ENCODE assay signal across 12 cellular contexts in the genomic region with DNA sequence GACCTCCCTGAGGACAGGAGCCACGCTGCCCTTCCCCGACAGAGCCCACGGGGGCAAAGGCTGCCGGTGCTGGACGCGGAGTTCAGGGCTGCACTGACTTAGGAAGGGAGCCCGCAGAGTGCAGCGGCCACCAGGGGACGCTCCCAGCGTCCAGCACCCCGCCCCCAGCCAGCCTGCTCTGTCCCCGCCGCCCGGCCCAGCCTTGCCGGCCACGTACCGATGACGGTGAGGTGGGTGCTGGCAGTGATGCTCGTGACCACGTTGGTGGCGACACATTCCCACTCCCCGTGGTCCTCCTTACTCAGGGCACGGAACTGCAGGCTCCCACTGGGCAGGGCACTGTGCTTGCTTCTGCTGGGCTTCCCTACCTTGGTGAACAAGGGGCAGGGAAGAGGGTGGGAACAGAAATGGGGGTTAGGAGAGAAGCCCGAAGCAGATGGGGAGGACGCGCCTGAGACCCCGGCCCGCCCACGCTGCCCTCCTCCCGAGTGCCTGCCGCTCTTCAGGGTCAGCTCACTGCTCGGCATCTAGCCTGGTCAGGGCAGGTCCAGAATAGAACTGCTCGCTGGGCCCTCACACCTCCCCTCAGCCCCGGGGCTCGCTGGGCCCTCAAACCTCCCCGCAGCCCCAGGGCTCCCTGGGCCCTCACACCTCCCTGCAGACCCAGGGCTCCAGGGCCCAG. TPM values are rescaled to one million over a fixed set of nuclear protein-coding genes. Genes with fewer than 3 reads are reported as not detected.
DNase-seq lines count a peak whose midpoint lies in the region; ATAC-seq and TF ChIP-seq lines count a peak whose summit lies in the region.
"Had no signal": no experiment of that assay in that cellular context is flagged by ENCODE, and none has a peak within 500 bp of the region (broad histone marks: within the 10 kb centered on the region; RNA-seq: fewer than 3 reads in every experiment).

No MANE protein-coding gene starts in this region.

- no peak overlapping the region for H3K27ac Mint-ChIP-seq in progenitor cell of endocrine pancreas
- H3K27ac Mint-ChIP-seq: activated naive CD4-positive, alpha-beta T cell treated with anti-CD3 and anti-CD28 coated beads, Interleukin-2, amount 50 U/mL, for 24 hours had no signal

- no peaks in the 10 kb centered on the region for H3K27me3 ChIP-seq in OCI-LY3 (ENCODE audit: low read depth, low read length)

- H3K4me1 Mint-ChIP-seq in progenitor cell of endocrine pancreas (ENCODE audit: low read depth) = peaks cover 5% of the 10 kb centered on the region

- peak; percentile 27; the same call in 1 of the 2 replicates for TF ChIP-seq CTCF in OCI-LY3 (IDR thresholded peaks at IDR 0.05; ENCODE audit: low read depth, low read length)
- peak; percentile 18 for TF ChIP-seq CTCF in fibroblast of pulmonary artery (IDR thresholded peaks at IDR 0.05; ENCODE audit: low read length, missing control alignments)
- peak; percentile 55 for TF ChIP-seq CTCF in progenitor cell of endocrine pancreas (IDR thresholded peaks at IDR 0.05; ENCODE audit: unreplicated experiment)

- H4K20me1 ChIP-seq in OCI-LY3 (ENCODE audit: insufficient read depth, low read length) = no peaks in the 10 kb centered on the region

- peaks cover 1% of the 10 kb centered on the region for H3K36me3 Mint-ChIP-seq in progenitor cell of endocrine pancreas (ENCODE audit: insufficient read depth)
- H3K36me3 Mint-ChIP-seq: activated naive CD4-positive, alpha-beta T cell treated with anti-CD3 and anti-CD28 coated beads, Interleukin-2, amount 50 U/mL, for 24 hours had no signal

- H3K4me2 ChIP-seq in OCI-LY3 (ENCODE audit: low read length) = no peak overlapping the region

- H3K9me3 ChIP-seq in OCI-LY3 (ENCODE audit: insufficient read depth, low read length) = no peaks in the 10 kb centered on the region

- H3K9me3 Mint-ChIP-seq in progenitor cell of endocrine pancreas (ENCODE audit: low read depth) = no peaks in the 10 kb centered on the region
- H3K9me3 Mint-ChIP-seq: activated naive CD4-positive, alpha-beta T cell treated with anti-CD3 and anti-CD28 coated beads, Interleukin-2, amount 50 U/mL, for 24 hours had no signal

- no peak overlapping the region for H2AFZ ChIP-seq in OCI-LY3 (ENCODE audit: low read depth, low read length)

- no peak overlapping the region for H3K9ac ChIP-seq in OCI-LY3 (ENCODE audit: low read length)

- peaks cover 3% of the 10 kb centered on the region for H3K27me3 Mint-ChIP-seq in progenitor cell of endocrine pancreas
- H3K27me3 Mint-ChIP-seq: activated naive CD4-positive, alpha-beta T cell treated with anti-CD3 and anti-CD28 coated beads, Interleukin-2, amount 50 U/mL, for 24 hours had no signal

- no peak overlapping the region for H3K4me3 Mint-ChIP-seq in progenitor cell of endocrine pancreas (ENCODE audit: low read depth)
- H3K4me3 Mint-ChIP-seq: activated naive CD4-positive, alpha-beta T cell treated with anti-CD3 and anti-CD28 coated beads, Interleukin-2, amount 50 U/mL, for 24 hours had no signal

- in situ Hi-C loops in G401 (cut with HindIII; ENCODE audit: low sequenced_read_pairs) = no loop called here

- no peaks in the 10 kb centered on the region for H3K36me3 ChIP-seq in OCI-LY3 (replicated peaks; ENCODE audit: low read depth, low read length)

- no peak overlapping the region for H3K27ac ChIP-seq in OCI-LY3 (ENCODE audit: low read length)

- no peaks in the 10 kb centered on the region for H3K79me2 ChIP-seq in OCI-LY3 (ENCODE audit: low read length)

- peaks cover 17% of the 10 kb centered on the region for H3K4me1 ChIP-seq in OCI-LY3 (ENCODE audit: low read length)

- no peak overlapping the region for H3K4me3 ChIP-seq in OCI-LY3 (ENCODE audit: low read length)
- no peak overlapping the region for H3K4me3 ChIP-seq in fibroblast of pulmonary artery (replicated peaks; ENCODE audit: low read depth, low read length)
- H3K4me3 ChIP-seq: lung had no signal

- ATAC-seq in GM21825 (IDR thresholded peaks at IDR 0.05; ENCODE audit: unreplicated experiment) (no peak), GM18868 (IDR thresholded peaks at IDR 0.05; ENCODE audit: unreplicated experiment) (no peak)
- ATAC-seq: right cardiac atrium had no signal

- DNase-seq in G401 (ENCODE audit: low spot score) (peak; percentile 62), fibroblast of pulmonary artery (ENCODE audit: low read depth) (no peak), progenitor cell of endocrine pancreas (ENCODE audit: low spot score, unreplicated experiment) (no peak), HPDE6-E6E7 (ENCODE audit: extremely low spot score) (no peak)
- DNase-seq in activated CD4-positive, alpha-beta T cell treated with anti-CD3 and anti-CD28 coated beads for 4 hours = no peak
- DNase-seq: OCI-M1 had no signal

RNA-seq across cellular contexts. Expression of a gene that starts 25.9 kb away (rescaled TPM):
- 0.51 and 0.74 TPM in 2 replicates for total RNA-seq in G401 (2014; rRNA removed; shearing (Covaris generic))
- total RNA-seq in progenitor cell of endocrine pancreas = 7.8 and 9.4 TPM in 2 replicates
